Comparison of ENCODE assay signal across 8 cellular contexts in genomic region chr6:31579546-31580445, GRCh38. TPM values are rescaled to one million over a fixed set of nuclear protein-coding genes. Genes with fewer than 3 reads are reported as not detected.
DNase-seq lines count a peak whose midpoint lies in the region; FAIRE-seq and TF ChIP-seq lines count a peak whose summit lies in the region.

No MANE protein-coding gene starts in this region.

- H3K27me3 Mint-ChIP-seq in dendritic cell treated with granulocyte-macrophage colony-stimulating factor and Interleukin-4, amounts not matched to agents 40 ng/mL and 50 ng/mL, for 4 days = no peaks in the 10 kb centered on the region
- H3K27me3 Mint-ChIP-seq in osteocyte (ENCODE audit: unreplicated experiment) = no peaks in the 10 kb centered on the region

- H3K36me3 Mint-ChIP-seq in dendritic cell treated with granulocyte-macrophage colony-stimulating factor and Interleukin-4, amounts not matched to agents 40 ng/mL and 50 ng/mL, for 4 days (ENCODE audit: low read depth) = peaks cover 38% of the 10 kb centered on the region
- H3K36me3 Mint-ChIP-seq in osteocyte (ENCODE audit: unreplicated experiment) = no peaks in the 10 kb centered on the region

- no peaks in the 10 kb centered on the region for H3K36me3 ChIP-seq in MG63

- H3K4me3 Mint-ChIP-seq in dendritic cell treated with granulocyte-macrophage colony-stimulating factor and Interleukin-4, amounts not matched to agents 40 ng/mL and 50 ng/mL, for 4 days = peak overlapping the region; percentile 90
- H3K4me3 Mint-ChIP-seq in osteocyte (ENCODE audit: unreplicated experiment) = peak overlapping the region; percentile 96

- H3K27me3 ChIP-seq in MG63 = no peaks in the 10 kb centered on the region

- H3K27ac Mint-ChIP-seq in dendritic cell treated with granulocyte-macrophage colony-stimulating factor and Interleukin-4, amounts not matched to agents 40 ng/mL and 50 ng/mL, for 4 days = peak overlapping the region; percentile 93
- H3K27ac Mint-ChIP-seq in osteocyte (ENCODE audit: unreplicated experiment) = no peak overlapping the region

- TF ChIP-seq POLR2A in GM12891 (IDR thresholded peaks at IDR 0.05; ENCODE audit: low read depth, low read length) = peak; percentile 17; the same call in 1 of the 2 replicates
- TF ChIP-seq POLR2A in NB4 (IDR thresholded peaks at IDR 0.05; ENCODE audit: extremely low read depth, insufficient read length) = peak; percentile 11

- H3K9me3 Mint-ChIP-seq in dendritic cell treated with granulocyte-macrophage colony-stimulating factor and Interleukin-4, amounts not matched to agents 40 ng/mL and 50 ng/mL, for 4 days = no peaks in the 10 kb centered on the region
- no peaks in the 10 kb centered on the region for H3K9me3 Mint-ChIP-seq in osteocyte (ENCODE audit: unreplicated experiment)

- DNase-seq in GM12891 (ENCODE audit: insufficient read length, low spot score) (no peak), NB4 (ENCODE audit: low read depth) (peak; percentile 73), osteocyte (ENCODE audit: extremely low spot score, unreplicated experiment) (no peak), SKM-1 treated with dmso at 0.1 percent for 144 hours (lab: John Stamatoyannopoulos, UW; ENCODE audit: unreplicated experiment) (no peak), MG63 (no peak), HT-29 (ENCODE audit: low spot score) (no peak), NCI-H1417 (lab: John Stamatoyannopoulos, UW) (no peak)

- TF ChIP-seq CTCF in NB4 (IDR thresholded peaks at IDR 0.05; ENCODE audit: low read depth, low read length) = no peak
- no peak for TF ChIP-seq CTCF in osteocyte (IDR thresholded peaks at IDR 0.05)

- H3K4me1 Mint-ChIP-seq in dendritic cell treated with granulocyte-macrophage colony-stimulating factor and Interleukin-4, amounts not matched to agents 40 ng/mL and 50 ng/mL, for 4 days (ENCODE audit: low read depth) = peaks cover 67% of the 10 kb centered on the region
- peaks cover 16% of the 10 kb centered on the region for H3K4me1 Mint-ChIP-seq in osteocyte (ENCODE audit: unreplicated experiment)

- intact Hi-C loops in dendritic cell treated with granulocyte-macrophage colony-stimulating factor and Interleukin-4, amounts not matched to agents 40 ng/mL and 50 ng/mL, for 4 days (cut with micrococcal nuclease) = no loop called here

- peak; percentile 9 for FAIRE-seq in GM12891 (lab: Jason Lieb, UNC)

- H3K9me3 ChIP-seq in MG63 = no peaks in the 10 kb centered on the region

- H3K4me3 ChIP-seq in NB4 (ENCODE audit: low read depth, low read length) (peak overlapping the region; percentile 98), MG63 (no peak overlapping the region)

TF ChIP-seq in GM12891, 5 proteins besides CTCF, POLR2A, EP300 and RAD21:
- peak; percentile 31; the same call in 1 of the 2 replicates for TF ChIP-seq POLR2AphosphoS5 (IDR thresholded peaks at IDR 0.05; ENCODE audit: low read depth, low read length)
- TF ChIP-seq PAX5 (IDR thresholded peaks at IDR 0.05; ENCODE audit: insufficient read depth, low read length, severe bottlenecking) = no peak
- TF ChIP-seq SPI1 (IDR thresholded peaks at IDR 0.05; ENCODE audit: low read depth, low read length) = no peak
- no peak for TF ChIP-seq POU2F2 (IDR thresholded peaks at IDR 0.05; ENCODE audit: low read depth, low read length)

RNA-seq across cellular contexts. Expression of gene LTB, which starts 2.4 kb away (rescaled TPM):
- polyA plus RNA-seq in GM12891 (2012; ENCODE audit: low read depth, missing spikeins) = 172 TPM
- not detected in 2 replicates for total RNA-seq in osteocyte
- not detected in 2 replicates for total RNA-seq in MG63 (2014; rRNA removed; shearing (Covaris generic); ENCODE audit: low replicate concordance)
- 0.13 TPM in 1 of 2 replicates, not detected in the other for total RNA-seq in HT-29 (2014; rRNA removed; shearing (Covaris generic))

RNA-seq across cellular contexts. Expression of gene TNF, which starts 4.4 kb away (rescaled TPM):
- polyA plus RNA-seq in GM12891 (2012; ENCODE audit: low read depth, missing spikeins) = 36.5 TPM
- not detected in 2 replicates for total RNA-seq in osteocyte
- total RNA-seq in MG63 (2014; rRNA removed; shearing (Covaris generic); ENCODE audit: low replicate concordance) = not detected in 2 replicates
- total RNA-seq in HT-29 (2014; rRNA removed; shearing (Covaris generic)) = 0.08 TPM in 1 of 2 replicates, not detected in the other

RNA-seq across cellular contexts. Expression of gene LST1, which starts 6.3 kb away (rescaled TPM):
- 45.5 TPM for polyA plus RNA-seq in GM12891 (2012; ENCODE audit: low read depth, missing spikeins)
- total RNA-seq in osteocyte = not detected in 2 replicates
- total RNA-seq in MG63 (2014; rRNA removed; shearing (Covaris generic); ENCODE audit: low replicate concordance) = not detected in 2 replicates
- not detected in 2 replicates for total RNA-seq in HT-29 (2014; rRNA removed; shearing (Covaris generic))

RNA-seq across cellular contexts. Expression of gene LTA, which starts 7.7 kb away (rescaled TPM):
- 268 TPM for polyA plus RNA-seq in GM12891 (2012; ENCODE audit: low read depth, missing spikeins)
- not detected in 2 replicates for total RNA-seq in osteocyte
- total RNA-seq in MG63 (2014; rRNA removed; shearing (Covaris generic); ENCODE audit: low replicate concordance) = not detected in 2 replicates
- total RNA-seq in HT-29 (2014; rRNA removed; shearing (Covaris generic)) = not detected in 2 replicates

RNA-seq across cellular contexts. Expression of gene NCR3, which starts 13.0 kb away (rescaled TPM):
- 45.4 TPM for polyA plus RNA-seq in GM12891 (2012; ENCODE audit: low read depth, missing spikeins)
- total RNA-seq in osteocyte = not detected in 2 replicates
- total RNA-seq in MG63 (2014; rRNA removed; shearing (Covaris generic); ENCODE audit: low replicate concordance) = not detected in 2 replicates
- total RNA-seq in HT-29 (2014; rRNA removed; shearing (Covaris generic)) = not detected in 2 replicates
